In genomic region chr10:60399343-60399742, GRCh38 we compare ENCODE assay signal across 20 cellular contexts. TPM values are rescaled to one million over a fixed set of nuclear protein-coding genes. Genes with fewer than 3 reads are reported as not detected.
DNase-seq lines count a peak whose midpoint lies in the region; ATAC-seq and FAIRE-seq lines count a peak whose summit lies in the region.
"Had no signal": no experiment of that assay in that cellular context is flagged by ENCODE, and none has a peak within 500 bp of the region (broad histone marks: within the 10 kb centered on the region; RNA-seq: fewer than 3 reads in every experiment).

No MANE protein-coding gene starts in this region.

- no peak for FAIRE-seq in HTR-8/SVneo (lab: Jason Lieb, UNC)
- FAIRE-seq: astrocyte, colon, endometrium had no signal

- H3K4me1 Mint-ChIP-seq in activated CD4-positive, alpha-beta T cell treated with anti-CD3 and anti-CD28 coated beads, Interleukin-2, amount 10 ng/mL, durations not matched to agents 7 days and 5 days = peaks cover 17% of the 10 kb centered on the region

- POLR2A ChIA-PET in activated CD4-positive, alpha-beta T cell treated with anti-CD3 and anti-CD28 coated beads, Interleukin-2, amount 10 ng/mL, durations not matched to agents 7 days and 5 days (lab: Charles Lee) = no interaction called here

- no peaks in the 10 kb centered on the region for H3K36me3 Mint-ChIP-seq in activated CD4-positive, alpha-beta T cell treated with anti-CD3 and anti-CD28 coated beads, Interleukin-2, amount 10 ng/mL, durations not matched to agents 7 days and 5 days (ENCODE audit: low read depth)
- H3K36me3 Mint-ChIP-seq: stimulated activated effector memory CD8-positive, alpha-beta T cell treated with anti-CD3 and anti-CD28 coated beads, Interleukin-12 subunit alpha, Interleukin-12 subunit beta, amount 100 ng/mL, for 72 hours; WTC11 had no signal

- H3K27me3 Mint-ChIP-seq in activated CD4-positive, alpha-beta T cell treated with anti-CD3 and anti-CD28 coated beads, Interleukin-2, amount 10 ng/mL, durations not matched to agents 7 days and 5 days = no peaks in the 10 kb centered on the region
- H3K27me3 Mint-ChIP-seq: activated CD4-positive, alpha-beta memory T cell treated with anti-CD3 and anti-CD28 coated beads, Interleukin-2, amount 10 ng/mL, durations not matched to agents 7 days and 5 days had no signal

- CTCF ChIA-PET in activated CD4-positive, alpha-beta T cell treated with anti-CD3 and anti-CD28 coated beads, Interleukin-2, amount 10 ng/mL, durations not matched to agents 7 days and 5 days (lab: Charles Lee) = interaction anchor here (1.6 kb wide), 1 partner anchor 21 kb away, joined by 3 read pairs; no protein-coding TSS in a partner anchor

- H3K4me3 Mint-ChIP-seq in activated CD4-positive, alpha-beta T cell treated with anti-CD3 and anti-CD28 coated beads, Interleukin-2, amount 10 ng/mL, durations not matched to agents 7 days and 5 days = no peak overlapping the region
- H3K4me3 Mint-ChIP-seq: activated CD4-positive, alpha-beta memory T cell treated with anti-CD3 and anti-CD28 coated beads, Interleukin-2, amount 10 ng/mL, durations not matched to agents 7 days and 5 days; stimulated activated effector memory CD8-positive, alpha-beta T cell treated with anti-CD3 and anti-CD28 coated beads, Interleukin-12 subunit alpha, Interleukin-12 subunit beta, amount 100 ng/mL, for 72 hours; WTC11 had no signal

- H3K9me3 Mint-ChIP-seq in activated CD4-positive, alpha-beta T cell treated with anti-CD3 and anti-CD28 coated beads, Interleukin-2, amount 10 ng/mL, durations not matched to agents 7 days and 5 days = peaks cover 2% of the 10 kb centered on the region
- H3K9me3 Mint-ChIP-seq: activated CD4-positive, alpha-beta memory T cell treated with anti-CD3 and anti-CD28 coated beads, Interleukin-2, amount 10 ng/mL, durations not matched to agents 7 days and 5 days; stimulated activated effector memory CD8-positive, alpha-beta T cell treated with anti-CD3 and anti-CD28 coated beads, Interleukin-12 subunit alpha, Interleukin-12 subunit beta, amount 100 ng/mL, for 72 hours; WTC11 had no signal

- no peak for ATAC-seq in stimulated activated naive CD8-positive, alpha-beta T cell treated with anti-CD3 and anti-CD28 coated beads, Interleukin-15, Interleukin-2, amounts not matched to agents 100 U/mL and 50 U/mL, for 24 hours
- ATAC-seq: stimulated activated effector memory CD8-positive, alpha-beta T cell treated with anti-CD3 and anti-CD28 coated beads, Interleukin-12 subunit alpha, Interleukin-12 subunit beta, amount 100 ng/mL, for 72 hours; WTC11 had no signal

- peak; percentile 8 for DNase-seq in NCI-H2196 (lab: John Stamatoyannopoulos, UW; ENCODE audit: unreplicated experiment)
- no peak for DNase-seq in NCI-H2196 treated with DMSO at 0.1 percent for 48 hours (lab: John Stamatoyannopoulos, UW; ENCODE audit: unreplicated experiment)
- peak; percentile 63 to 87 for DNase-seq in NCI-H446 (lab: John Stamatoyannopoulos, UW)
- DNase-seq in cerebellar cortex (ENCODE audit: low spot score) = peak; percentile 99
- DNase-seq in ureter (ENCODE audit: low spot score) = peak; percentile 45
- DNase-seq in stimulated activated naive CD8-positive, alpha-beta T cell treated with anti-CD3 and anti-CD28 coated beads, Interleukin-15, Interleukin-2, amounts not matched to agents 100 U/mL and 50 U/mL, for 24 hours = no peak
- no peak for DNase-seq in activated CD4-positive, alpha-beta T cell treated with anti-CD3 and anti-CD28 coated beads, Interleukin-2, amount 10 ng/mL, durations not matched to agents 7 days and 5 days
- no peak for DNase-seq in HTR-8/SVneo (ENCODE audit: insufficient read length, low spot score)
- DNase-seq: 8988T; activated CD4-positive, alpha-beta memory T cell treated with anti-CD3 and anti-CD28 coated beads, Interleukin-2, amount 10 ng/mL, durations not matched to agents 7 days and 5 days; activated naive CD4-positive, alpha-beta T cell treated with anti-CD3 and anti-CD28 coated beads, Interleukin-2, amount 50 U/mL, for 16 hours; NCI-H1436; NCI-H526 treated with DMSO at 0.1 percent for 48 hours; sigmoid colon; T-helper 2 cell had no signal

- H3K27ac Mint-ChIP-seq in activated CD4-positive, alpha-beta T cell treated with anti-CD3 and anti-CD28 coated beads, Interleukin-2, amount 10 ng/mL, durations not matched to agents 7 days and 5 days = no peak overlapping the region
- H3K27ac Mint-ChIP-seq: activated CD4-positive, alpha-beta memory T cell treated with anti-CD3 and anti-CD28 coated beads, Interleukin-2, amount 10 ng/mL, durations not matched to agents 7 days and 5 days; stimulated activated effector memory CD8-positive, alpha-beta T cell treated with anti-CD3 and anti-CD28 coated beads, Interleukin-12 subunit alpha, Interleukin-12 subunit beta, amount 100 ng/mL, for 72 hours; WTC11 had no signal

RNA-seq across cellular contexts. Expression of gene ANK3, which starts 9.7 kb away (rescaled TPM):
- 86.0 TPM for total RNA-seq in ureter
- 10 to 100 TPM; 43.5 to 47.1 TPM for total RNA-seq in activated CD4-positive, alpha-beta T cell treated with anti-CD3 and anti-CD28 coated beads, Interleukin-2, amount 10 ng/mL, durations not matched to agents 7 days and 5 days

Comparison
In these comparisons a context has a peak if more than half of its experiments do, and no peak if none do; other contexts are left out.
1. DNase-seq: peak in NCI-H2196 (single experiment), NCI-H446 (2 of 2), cerebellar cortex (single experiment) and ureter (single experiment); none in NCI-H2196 treated with DMSO at 0.1 percent for 48 hours (single experiment), stimulated activated naive CD8-positive, alpha-beta T cell treated with anti-CD3 and anti-CD28 coated beads, Interleukin-15, Interleukin-2, amounts not matched to agents 100 U/mL and 50 U/mL, for 24 hours (single experiment), activated CD4-positive, alpha-beta T cell treated with anti-CD3 and anti-CD28 coated beads, Interleukin-2, amount 10 ng/mL, durations not matched to agents 7 days and 5 days (single experiment) and HTR-8/SVneo (single experiment).